In genomic region chr12:46562625-46563228, GRCh38 we compare ENCODE assay signal across 9 cellular contexts.
DNase-seq lines count a peak whose midpoint lies in the region.
"Had no signal": no experiment of that assay in that cellular context is flagged by ENCODE, and none has a peak within 500 bp of the region (broad histone marks: within the 10 kb centered on the region; RNA-seq: fewer than 3 reads in every experiment).

No MANE protein-coding gene starts in this region.

- H3K4me3 ChIP-seq in skeletal muscle satellite cell (ENCODE audit: low read length) (peak overlapping the region; percentile 32), SJCRH30 (no peak overlapping the region)

- H3K36me3 ChIP-seq in skeletal muscle satellite cell (ENCODE audit: insufficient read depth, low read length) (no peaks in the 10 kb centered on the region), SJCRH30 (no peaks in the 10 kb centered on the region)

- H3K27ac ChIP-seq in SJCRH30 = no peak overlapping the region
- H3K27ac ChIP-seq: VCaP had no signal

- H3K27me3 ChIP-seq in skeletal muscle satellite cell (ENCODE audit: control insufficient read depth, insufficient read depth, low read length) = no peaks in the 10 kb centered on the region
- no peaks in the 10 kb centered on the region for H3K27me3 ChIP-seq in SJCRH30

- H3K9me3 ChIP-seq in skeletal muscle satellite cell (replicated peaks; ENCODE audit: low read length) = peaks cover 8% of the 10 kb centered on the region
- H3K9me3 ChIP-seq in SJCRH30 (replicated peaks) = peaks cover 4% of the 10 kb centered on the region

- H3K4me1 ChIP-seq in skeletal muscle satellite cell (ENCODE audit: control insufficient read depth, insufficient read depth, low read length) = peaks cover 54% of the 10 kb centered on the region
- no peaks in the 10 kb centered on the region for H3K4me1 ChIP-seq in SJCRH30

- peak overlapping the region; percentile 68 for H3K4me2 ChIP-seq in skeletal muscle satellite cell (ENCODE audit: low read length)

- peak; percentile 12 for DNase-seq in NCI-H748 (lab: John Stamatoyannopoulos, UW; ENCODE audit: unreplicated experiment)
- no peak for DNase-seq in NCI-H748 treated with DMSO at 0.1 percent for 48 hours (lab: John Stamatoyannopoulos, UW)
- peak; percentile 87 for DNase-seq in RPMI7951 (ENCODE audit: low read depth)
- peak; percentile 94 for DNase-seq in fibroblast of gingiva (ENCODE audit: low read depth)
- DNase-seq in SJCRH30 = no peak
- no peak for DNase-seq in activated CD4-positive, alpha-beta T cell treated with anti-CD3 and anti-CD28 coated beads for 4 hours
- DNase-seq in NCI-H2227 treated with DMSO at 0.1 percent for 48 hours (lab: John Stamatoyannopoulos, UW) = no peak

- H3K9ac ChIP-seq in skeletal muscle satellite cell (ENCODE audit: low read depth, low read length) = peak overlapping the region; percentile 77

Comparison
In these comparisons a context has a peak if more than half of its experiments do, and no peak if none do; other contexts are left out.
1. DNase-seq: peak in NCI-H748 (single experiment), RPMI7951 (single experiment) and fibroblast of gingiva (single experiment); none in NCI-H748 treated with DMSO at 0.1 percent for 48 hours (single experiment), SJCRH30 (0 of 2), activated CD4-positive, alpha-beta T cell treated with anti-CD3 and anti-CD28 coated beads for 4 hours (0 of 2) and NCI-H2227 treated with DMSO at 0.1 percent for 48 hours (single experiment).